ENCODE assay signal across 22 cellular contexts in genomic region chr1:150708595-150708994, GRCh38. TPM values are rescaled to one million over a fixed set of nuclear protein-coding genes. Genes with fewer than 3 reads are reported as not detected.
DNase-seq lines count a peak whose midpoint lies in the region; ATAC-seq and TF ChIP-seq lines count a peak whose summit lies in the region.
"Had no signal": no experiment of that assay in that cellular context is flagged by ENCODE, and none has a peak within 500 bp of the region (broad histone marks: within the 10 kb centered on the region; RNA-seq: fewer than 3 reads in every experiment).

No MANE protein-coding gene starts in this region.

- no peak overlapping the region for H3K4me3 ChIP-seq in transverse colon
- H3K4me3 ChIP-seq: A549, cardiac muscle cell, neural progenitor cell, upper lobe of left lung had no signal

- no peaks in the 10 kb centered on the region for H3K9me3 Mint-ChIP-seq in activated CD4-positive, alpha-beta memory T cell treated with anti-CD3 and anti-CD28 coated beads for 36 hours
- H3K9me3 Mint-ChIP-seq in activated CD4-positive, alpha-beta memory T cell treated with anti-CD3 and anti-CD28 coated beads, Interleukin-2, amount 10 ng/mL, durations not matched to agents 7 days and 5 days: no peaks in the 10 kb centered on the region
- H3K9me3 Mint-ChIP-seq in memory B cell: no peaks in the 10 kb centered on the region
- H3K9me3 Mint-ChIP-seq: activated naive CD8-positive, alpha-beta T cell treated with anti-CD3 and anti-CD28 coated beads, Interleukin-2, amount 10 ng/mL, durations not matched to agents 7 days and 5 days; CD14-positive monocyte; neural progenitor cell had no signal

- H3K36me3 ChIP-seq in transverse colon: no peaks in the 10 kb centered on the region
- H3K36me3 ChIP-seq: cardiac muscle cell, neural progenitor cell, upper lobe of left lung had no signal

- POLR2A ChIA-PET in activated CD4-positive, alpha-beta memory T cell treated with anti-CD3 and anti-CD28 coated beads for 36 hours (lab: Charles Lee): no interaction called here
- POLR2A ChIA-PET in activated CD4-positive, alpha-beta memory T cell treated with anti-CD3 and anti-CD28 coated beads, Interleukin-2, amount 10 ng/mL, durations not matched to agents 7 days and 5 days (lab: Charles Lee): no interaction called here

- TF ChIP-seq CTCF in transverse colon (IDR thresholded peaks at IDR 0.05): no peak

- peaks cover 2% of the 10 kb centered on the region for H3K27me3 Mint-ChIP-seq in activated CD4-positive, alpha-beta memory T cell treated with anti-CD3 and anti-CD28 coated beads for 36 hours
- H3K27me3 Mint-ChIP-seq in activated CD4-positive, alpha-beta memory T cell treated with anti-CD3 and anti-CD28 coated beads, Interleukin-2, amount 10 ng/mL, durations not matched to agents 7 days and 5 days: peaks cover 6% of the 10 kb centered on the region
- H3K27me3 Mint-ChIP-seq in memory B cell: no peaks in the 10 kb centered on the region

- no peak overlapping the region for H3K27ac Mint-ChIP-seq in activated CD4-positive, alpha-beta memory T cell treated with anti-CD3 and anti-CD28 coated beads for 36 hours
- no peak overlapping the region for H3K27ac Mint-ChIP-seq in activated CD4-positive, alpha-beta memory T cell treated with anti-CD3 and anti-CD28 coated beads, Interleukin-2, amount 10 ng/mL, durations not matched to agents 7 days and 5 days
- no peak overlapping the region for H3K27ac Mint-ChIP-seq in memory B cell
- H3K27ac Mint-ChIP-seq: activated naive CD8-positive, alpha-beta T cell treated with anti-CD3 and anti-CD28 coated beads, Interleukin-2, amount 10 ng/mL, durations not matched to agents 7 days and 5 days; CD14-positive monocyte; neural progenitor cell had no signal

- intact Hi-C loops in activated CD4-positive, alpha-beta memory T cell treated with anti-CD3 and anti-CD28 coated beads for 36 hours (cut with micrococcal nuclease): no loop called here
- intact Hi-C loops in transverse colon (cut with DNase I; ENCODE audit: low total_unique reads): no loop called here

- WGBS in transverse colon (ENCODE audit: low coverage in 1 of 2), 2 donors: 84 to 95% methylated on average over 2 of the region's 2 CpGs

- no peaks in the 10 kb centered on the region for H3K36me3 Mint-ChIP-seq in activated CD4-positive, alpha-beta memory T cell treated with anti-CD3 and anti-CD28 coated beads for 36 hours
- H3K36me3 Mint-ChIP-seq in activated CD4-positive, alpha-beta memory T cell treated with anti-CD3 and anti-CD28 coated beads, Interleukin-2, amount 10 ng/mL, durations not matched to agents 7 days and 5 days (ENCODE audit: low read depth): no peaks in the 10 kb centered on the region
- peaks cover 3% of the 10 kb centered on the region for H3K36me3 Mint-ChIP-seq in memory B cell
- H3K36me3 Mint-ChIP-seq: activated naive CD8-positive, alpha-beta T cell treated with anti-CD3 and anti-CD28 coated beads, Interleukin-2, amount 10 ng/mL, durations not matched to agents 7 days and 5 days; neural progenitor cell had no signal

- TF ChIP-seq POLR2A in transverse colon (IDR thresholded peaks at IDR 0.05): no peak

- no peaks in the 10 kb centered on the region for H3K27me3 ChIP-seq in transverse colon
- H3K27me3 ChIP-seq: cardiac muscle cell, neural progenitor cell, upper lobe of left lung had no signal

- ATAC-seq in GM18867 (IDR thresholded peaks at IDR 0.05; ENCODE audit: unreplicated experiment) (peak; percentile 63), HG02884 (IDR thresholded peaks at IDR 0.05; ENCODE audit: unreplicated experiment) (peak; percentile 66), memory B cell (ENCODE audit: low read depth) (peak; percentile 48), GM21390 (IDR thresholded peaks at IDR 0.05; ENCODE audit: unreplicated experiment) (no peak)
- ATAC-seq: A549, SK-N-SH treated with all-trans-retinoic acid at 6 μM for 48 hours had no signal

- H3K4me1 ChIP-seq in transverse colon: no peaks in the 10 kb centered on the region
- H3K4me1 ChIP-seq: A549, upper lobe of left lung had no signal

- peak; percentile 49 for DNase-seq in activated CD4-positive, alpha-beta memory T cell treated with anti-CD3 and anti-CD28 coated beads for 36 hours
- no peak for DNase-seq in activated CD4-positive, alpha-beta memory T cell treated with anti-CD3 and anti-CD28 coated beads, Interleukin-2, amount 10 ng/mL, durations not matched to agents 7 days and 5 days
- DNase-seq in memory B cell (ENCODE audit: low spot score in 2 of 2) (no peak), transverse colon (no peak), amygdala (lab: John Stamatoyannopoulos, UW) (no peak)
- DNase-seq: activated naive CD8-positive, alpha-beta T cell treated with anti-CD3 and anti-CD28 coated beads, Interleukin-2, amount 10 ng/mL, durations not matched to agents 7 days and 5 days; DMS153; effector CD8-positive, alpha-beta T cell; NCI-H2107; NCI-H69; retina; upper lobe of left lung had no signal

- no peak overlapping the region for H3K4me3 Mint-ChIP-seq in activated CD4-positive, alpha-beta memory T cell treated with anti-CD3 and anti-CD28 coated beads for 36 hours
- H3K4me3 Mint-ChIP-seq in activated CD4-positive, alpha-beta memory T cell treated with anti-CD3 and anti-CD28 coated beads, Interleukin-2, amount 10 ng/mL, durations not matched to agents 7 days and 5 days: no peak overlapping the region
- no peak overlapping the region for H3K4me3 Mint-ChIP-seq in memory B cell
- H3K4me3 Mint-ChIP-seq: activated naive CD8-positive, alpha-beta T cell treated with anti-CD3 and anti-CD28 coated beads, Interleukin-2, amount 10 ng/mL, durations not matched to agents 7 days and 5 days; CD14-positive monocyte; neural progenitor cell had no signal

- CTCF ChIA-PET in activated CD4-positive, alpha-beta memory T cell treated with anti-CD3 and anti-CD28 coated beads for 36 hours (lab: Charles Lee): interaction anchor here (0.7 to 1.1 kb wide), 4 partner anchors 12 to 214 kb away, joined by 3 to 4 read pairs (median 3); partner anchors contain the start of gene GOLPH3L
- CTCF ChIA-PET in activated CD4-positive, alpha-beta memory T cell treated with anti-CD3 and anti-CD28 coated beads, Interleukin-2, amount 10 ng/mL, durations not matched to agents 7 days and 5 days (lab: Charles Lee): interaction anchor here (1.2 kb wide), 1 partner anchor 12 kb away, joined by 3 read pairs; the partner anchor contains the start of gene GOLPH3L

- TF ChIP-seq EP300 in transverse colon (IDR thresholded peaks at IDR 0.05; ENCODE audit: low read depth): no peak

- H3K27ac ChIP-seq in transverse colon: no peak overlapping the region
- H3K27ac ChIP-seq: A549, cardiac muscle cell, neural progenitor cell, upper lobe of left lung had no signal

- in situ Hi-C loops in transverse colon (cut with MboI; ENCODE audit: low pct_ligation_motif_present in 1 of 4, low pct_unique_long_range_greater_than_20kb in 1 of 4, low sequenced_read_pairs in 3 of 4): no loop called here

- H3K4me1 Mint-ChIP-seq in activated CD4-positive, alpha-beta memory T cell treated with anti-CD3 and anti-CD28 coated beads for 36 hours (ENCODE audit: low read depth): peaks cover 4% of the 10 kb centered on the region
- peaks cover 1% of the 10 kb centered on the region for H3K4me1 Mint-ChIP-seq in activated CD4-positive, alpha-beta memory T cell treated with anti-CD3 and anti-CD28 coated beads, Interleukin-2, amount 10 ng/mL, durations not matched to agents 7 days and 5 days
- H3K4me1 Mint-ChIP-seq in memory B cell: no peaks in the 10 kb centered on the region
- H3K4me1 Mint-ChIP-seq: activated naive CD8-positive, alpha-beta T cell treated with anti-CD3 and anti-CD28 coated beads, Interleukin-2, amount 10 ng/mL, durations not matched to agents 7 days and 5 days; CD14-positive monocyte had no signal

- no peaks in the 10 kb centered on the region for H3K9me3 ChIP-seq in transverse colon
- H3K9me3 ChIP-seq: A549, upper lobe of left lung had no signal

RNA-seq across cellular contexts. Expression of gene GOLPH3L, which starts 11.6 kb away (rescaled TPM):
- total RNA-seq in activated CD4-positive, alpha-beta memory T cell treated with anti-CD3 and anti-CD28 coated beads for 36 hours: 10 to 100 TPM; 26.1 to 29.1 TPM
- 10 to 100 TPM; 24.8 to 26.5 TPM for total RNA-seq in activated CD4-positive, alpha-beta memory T cell treated with anti-CD3 and anti-CD28 coated beads, Interleukin-2, amount 10 ng/mL, durations not matched to agents 7 days and 5 days
- 10 to 100 TPM; 12.7 to 61.0 (median 34.7) TPM for total RNA-seq in transverse colon

RNA-seq across cellular contexts. Expression of gene HORMAD1, which starts 12.1 kb away (rescaled TPM):
- total RNA-seq in activated CD4-positive, alpha-beta memory T cell treated with anti-CD3 and anti-CD28 coated beads for 36 hours: not detected
- under 1 TPM in 1 of 2 experiments, not detected in 1; 0.30 TPM for total RNA-seq in activated CD4-positive, alpha-beta memory T cell treated with anti-CD3 and anti-CD28 coated beads, Interleukin-2, amount 10 ng/mL, durations not matched to agents 7 days and 5 days
- total RNA-seq in transverse colon: 1 to 10 TPM in 1 of 4 donors, under 1 TPM in 1, not detected in 2; 0.41 to 1.6 TPM
- total RNA-seq: cardiac muscle cell, fibroblast of lung, kidney epithelial cell had no signal

RNA-seq across cellular contexts. Expression of gene CTSS, which starts 57.0 kb away (rescaled TPM):
- total RNA-seq in activated CD4-positive, alpha-beta memory T cell treated with anti-CD3 and anti-CD28 coated beads for 36 hours: 10 to 100 TPM; 39.4 to 45.5 TPM
- 100 to 1,000 TPM; 123 to 127 TPM for total RNA-seq in activated CD4-positive, alpha-beta memory T cell treated with anti-CD3 and anti-CD28 coated beads, Interleukin-2, amount 10 ng/mL, durations not matched to agents 7 days and 5 days
- total RNA-seq in transverse colon: 100 to 1,000 TPM; 235 to 454 (median 330) TPM
